ENCODE assay signal across 18 cellular contexts in genomic region chr2:104685591-104685990, GRCh38.
"Had no signal": no experiment of that assay in that cellular context is flagged by ENCODE, and none has a peak within 500 bp of the region (broad histone marks: within the 10 kb centered on the region; RNA-seq: fewer than 3 reads in every experiment).

No MANE protein-coding gene starts in this region.

- FAIRE-seq: colon had no signal

- H3K4me1 ChIP-seq: heart left ventricle, parathyroid adenoma, prostate gland, spleen, tibial artery, upper lobe of right lung had no signal

- H2AFZ ChIP-seq: parathyroid adenoma had no signal

- H3K79me2 ChIP-seq: parathyroid adenoma had no signal

- H3K36me3 ChIP-seq: heart left ventricle, prostate gland, spleen, tibial artery, upper lobe of right lung had no signal

- DNase-seq: effector memory CD8-positive, alpha-beta T cell; erythroblast; foreskin melanocyte; heart left ventricle; hippocampal formation; kidney glomerular epithelial cell; mammary epithelial cell; naive thymus-derived CD4-positive, alpha-beta T cell; nephron progenitor cell; spleen; stimulated activated CD4-positive, alpha-beta T cell treated with anti-CD3 and anti-CD28 coated beads, Interleukin-15, amount 100 ng/mL, for 24 hours; stimulated activated CD4-positive, alpha-beta T cell treated with anti-CD3 and anti-CD28 coated beads, Interleukin-1b, Interleukin-23, amount 100 ng/mL, for 48 hours; stimulated activated CD4-positive, alpha-beta T cell treated with anti-CD3 and anti-CD28 coated beads, Interleukin-4, amount 100 ng/mL, for 24 hours; tibial artery; upper lobe of right lung had no signal

- H3K27ac ChIP-seq: heart left ventricle, parathyroid adenoma, prostate gland, spleen, tibial artery, upper lobe of right lung had no signal

- H3K9ac ChIP-seq: parathyroid adenoma had no signal

- H3K9me3 ChIP-seq: heart left ventricle, prostate gland, spleen, tibial artery, upper lobe of right lung had no signal

- H3K4me3 ChIP-seq: heart left ventricle, prostate gland, spleen, tibial artery, upper lobe of right lung had no signal

- H3K27me3 ChIP-seq: heart left ventricle, spleen, tibial artery, upper lobe of right lung had no signal
